22 cellular contexts compared by ENCODE assay signal in the genomic region with DNA sequence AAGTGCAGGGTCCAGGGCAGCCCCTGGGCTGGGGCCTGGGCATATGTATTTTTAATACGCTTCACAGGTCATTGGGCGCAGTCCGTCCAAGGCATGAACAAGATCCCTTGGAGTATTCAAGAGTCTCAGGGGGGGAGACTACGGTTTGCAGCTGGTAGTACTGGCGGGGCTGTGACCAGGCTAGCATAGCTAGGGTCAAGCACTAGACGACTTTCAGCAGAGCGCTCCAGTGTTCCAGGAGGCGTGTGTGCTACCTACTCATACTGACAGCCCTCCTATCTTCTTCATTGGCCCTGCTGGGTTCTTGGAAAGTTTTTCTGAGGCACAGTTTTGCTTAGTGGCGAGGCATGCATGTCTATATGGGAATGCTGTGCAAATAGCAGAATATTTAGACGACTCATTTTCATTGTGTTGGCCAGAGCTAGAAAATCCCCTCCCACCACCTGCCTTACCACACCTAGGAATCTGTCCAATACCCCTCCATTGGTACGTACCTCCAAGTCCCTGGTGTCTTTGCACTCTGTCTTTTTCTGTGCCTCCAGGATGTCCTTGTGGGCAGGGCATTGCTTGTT.
DNase-seq lines count a peak whose midpoint lies in the region; ATAC-seq and FAIRE-seq lines count a peak whose summit lies in the region.
"Had no signal": no experiment of that assay in that cellular context is flagged by ENCODE, and none has a peak within 500 bp of the region (broad histone marks: within the 10 kb centered on the region; RNA-seq: fewer than 3 reads in every experiment).

No MANE protein-coding gene starts in this region.

- H3K27me3 Mint-ChIP-seq in stimulated activated naive B cell treated with anti-CD40 and anti-IgM and Interleukin-4, amounts not matched to agents 10 μg/mL and 1 μg/mL and 100 μg/mL, for 72 hours, result no peaks in the 10 kb centered on the region
- H3K27me3 Mint-ChIP-seq: memory B cell, type B pancreatic cell had no signal

- ATAC-seq in HG02610 (IDR thresholded peaks at IDR 0.05; ENCODE audit: unreplicated experiment), result peak; percentile 58
- ATAC-seq in stimulated activated naive B cell treated with anti-CD40 and anti-IgM and Interleukin-4, amounts not matched to agents 10 μg/mL and 1 μg/mL and 100 μg/mL, for 72 hours (replicated peaks), result peak; percentile 14 to 62
- ATAC-seq: activated CD8-positive, alpha-beta T cell treated with anti-CD3 and anti-CD28 coated beads, Interleukin-2, amount 10 ng/mL, durations not matched to agents 7 days and 5 days; activated naive CD4-positive, alpha-beta T cell treated with anti-CD3 and anti-CD28 coated beads, Interleukin-2, amount 50 U/mL, for 72 hours; activated T-cell treated with anti-CD3 and anti-CD28 coated beads, Interleukin-2, amount 50 U/mL, for 72 hours; stimulated activated naive CD8-positive, alpha-beta T cell treated with anti-CD3 and anti-CD28 coated beads, Interleukin-15, amount 100 ng/mL, for 72 hours had no signal

- H3K4me1 Mint-ChIP-seq in stimulated activated naive B cell treated with anti-CD40 and anti-IgM and Interleukin-4, amounts not matched to agents 10 μg/mL and 1 μg/mL and 100 μg/mL, for 72 hours, result peaks cover 2 to 5% of the 10 kb centered on the region in 2 donors
- H3K4me1 Mint-ChIP-seq: memory B cell; naive B cell; stimulated activated naive CD8-positive, alpha-beta T cell treated with anti-CD3 and anti-CD28 coated beads, Interleukin-15, amount 100 ng/mL, for 72 hours had no signal

- no peak overlapping the region for H3K4me3 Mint-ChIP-seq in stimulated activated naive B cell treated with anti-CD40 and anti-IgM and Interleukin-4, amounts not matched to agents 10 μg/mL and 1 μg/mL and 100 μg/mL, for 72 hours
- H3K4me3 Mint-ChIP-seq: activated CD8-positive, alpha-beta T cell treated with anti-CD3 and anti-CD28 coated beads, Interleukin-2, amount 10 ng/mL, durations not matched to agents 7 days and 5 days; activated T-cell treated with anti-CD3 and anti-CD28 coated beads, Interleukin-2, amount 50 U/mL, for 72 hours; endodermal cell; memory B cell; naive B cell; stimulated activated naive CD8-positive, alpha-beta T cell treated with anti-CD3 and anti-CD28 coated beads, Interleukin-15, amount 100 ng/mL, for 72 hours; type B pancreatic cell had no signal

- no peaks in the 10 kb centered on the region for H3K9me3 Mint-ChIP-seq in stimulated activated naive B cell treated with anti-CD40 and anti-IgM and Interleukin-4, amounts not matched to agents 10 μg/mL and 1 μg/mL and 100 μg/mL, for 72 hours
- H3K9me3 Mint-ChIP-seq: activated naive CD4-positive, alpha-beta T cell treated with anti-CD3 and anti-CD28 coated beads, Interleukin-2, amount 50 U/mL, for 72 hours; activated T-cell treated with anti-CD3 and anti-CD28 coated beads, Interleukin-2, amount 50 U/mL, for 72 hours; endodermal cell; memory B cell; naive B cell; stimulated activated naive CD8-positive, alpha-beta T cell treated with anti-CD3 and anti-CD28 coated beads, Interleukin-15, amount 100 ng/mL, for 72 hours; type B pancreatic cell had no signal

- no peak for FAIRE-seq in frontal cortex (lab: Jason Lieb, UNC)

- H3K27ac Mint-ChIP-seq in stimulated activated naive B cell treated with anti-CD40 and anti-IgM and Interleukin-4, amounts not matched to agents 10 μg/mL and 1 μg/mL and 100 μg/mL, for 72 hours, result no peak overlapping the region
- H3K27ac Mint-ChIP-seq: activated CD8-positive, alpha-beta T cell treated with anti-CD3 and anti-CD28 coated beads, Interleukin-2, amount 10 ng/mL, durations not matched to agents 7 days and 5 days; activated naive CD4-positive, alpha-beta T cell treated with anti-CD3 and anti-CD28 coated beads, Interleukin-2, amount 50 U/mL, for 72 hours; activated T-cell treated with anti-CD3 and anti-CD28 coated beads, Interleukin-2, amount 50 U/mL, for 72 hours; endodermal cell; memory B cell; naive B cell; stimulated activated naive CD8-positive, alpha-beta T cell treated with anti-CD3 and anti-CD28 coated beads, Interleukin-15, amount 100 ng/mL, for 72 hours; type B pancreatic cell had no signal

- peak; percentile 62 for DNase-seq in NCI-H510A treated with DMSO at 0.1 percent for 48 hours (lab: John Stamatoyannopoulos, UW)
- no peak for DNase-seq in NCI-H510A (lab: John Stamatoyannopoulos, UW)
- DNase-seq in astrocyte of the hippocampus (ENCODE audit: low read depth, low spot score), result peak; percentile 47
- DNase-seq in stimulated activated naive B cell treated with anti-CD40 and anti-IgM and Interleukin-4, amounts not matched to agents 10 μg/mL and 1 μg/mL and 100 μg/mL, for 72 hours, result no peak
- no peak for DNase-seq in GM19238 (ENCODE audit: insufficient read length, low spot score)
- no peak for DNase-seq in frontal cortex (ENCODE audit: low spot score in 2 of 2)
- no peak for DNase-seq in NCI-H187 (lab: John Stamatoyannopoulos, UW)
- DNase-seq: 8988T; activated CD4-positive, CD25-positive, alpha-beta regulatory T cell; activated CD8-positive, alpha-beta T cell treated with anti-CD3 and anti-CD28 coated beads, Interleukin-2, amount 10 ng/mL, durations not matched to agents 7 days and 5 days; activated T-cell treated with anti-CD3 and anti-CD28 coated beads, Interleukin-2, amount 50 U/mL, for 72 hours; endodermal cell; Kasumi-1; naive B cell; NCI-H2107; posterior cingulate gyrus; stimulated activated CD4-positive, alpha-beta T cell treated with anti-CD3 and anti-CD28 coated beads, Interleukin-2, amount 100 ng/mL, for 48 hours; stimulated activated naive CD8-positive, alpha-beta T cell treated with anti-CD3 and anti-CD28 coated beads, Interleukin-15, amount 100 ng/mL, for 72 hours had no signal

- no peaks in the 10 kb centered on the region for H3K36me3 Mint-ChIP-seq in stimulated activated naive B cell treated with anti-CD40 and anti-IgM and Interleukin-4, amounts not matched to agents 10 μg/mL and 1 μg/mL and 100 μg/mL, for 72 hours
- H3K36me3 Mint-ChIP-seq: activated naive CD4-positive, alpha-beta T cell treated with anti-CD3 and anti-CD28 coated beads, Interleukin-2, amount 50 U/mL, for 72 hours; memory B cell; naive B cell had no signal

Comparison
In these comparisons a context has a peak if more than half of its experiments do, and no peak if none do; other contexts are left out.
1. DNase-seq: peak in NCI-H510A treated with DMSO at 0.1 percent for 48 hours (single experiment) and astrocyte of the hippocampus (single experiment); none in NCI-H510A (single experiment), stimulated activated naive B cell treated with anti-CD40 and anti-IgM and Interleukin-4, amounts not matched to agents 10 μg/mL and 1 μg/mL and 100 μg/mL, for 72 hours (single experiment), GM19238 (single experiment), frontal cortex (0 of 2) and NCI-H187 (0 of 2).